Comparison of ENCODE assay signal across 23 cellular contexts in the genomic region with DNA sequence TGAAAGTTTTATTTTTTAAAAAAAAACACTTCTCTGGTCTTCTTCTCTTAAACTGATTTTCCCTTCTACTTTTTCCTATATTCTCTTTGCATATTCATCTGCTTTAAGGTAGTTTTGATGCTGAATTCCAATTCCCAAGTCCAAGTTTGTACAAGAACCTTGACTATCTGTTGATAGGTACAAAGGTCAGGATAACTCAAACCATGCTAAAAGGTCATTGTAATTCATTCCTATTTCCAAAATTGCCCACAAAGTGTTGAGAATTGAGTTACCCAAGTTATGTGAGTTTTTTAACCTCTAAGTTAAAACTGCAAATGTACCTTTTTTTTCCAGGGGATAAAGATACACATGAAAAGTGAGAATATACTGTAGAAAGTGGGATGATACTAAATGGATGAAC.
"Had no signal": no experiment of that assay in that cellular context is flagged by ENCODE, and none has a peak within 500 bp of the region (broad histone marks: within the 10 kb centered on the region; RNA-seq: fewer than 3 reads in every experiment).

No MANE protein-coding gene starts in this region.

- ATAC-seq: effector memory CD8-positive, alpha-beta T cell; esophagus mucosa; gastrocnemius medialis; heart right ventricle; left cardiac atrium; lower lobe of right lung; mucosa of descending colon had no signal

- H3K4me3 ChIP-seq: colonic mucosa, esophagus squamous epithelium, gastrocnemius medialis, heart right ventricle, left ventricle myocardium inferior, lower lobe of right lung, mucosa of descending colon had no signal

- H3K27me3 ChIP-seq: colonic mucosa, esophagus squamous epithelium, gastrocnemius medialis had no signal

- H3K9me3 Mint-ChIP-seq: effector memory CD8-positive, alpha-beta T cell had no signal

- H3K9me3 ChIP-seq: colonic mucosa, esophagus squamous epithelium, gastrocnemius medialis, lower lobe of right lung, mucosa of descending colon had no signal

- H3K36me3 ChIP-seq: colonic mucosa, esophagus squamous epithelium, gastrocnemius medialis, heart right ventricle, left ventricle myocardium inferior, lower lobe of right lung had no signal

- H3K27ac ChIP-seq: colonic mucosa, epithelial cell of prostate, esophagus squamous epithelium, gastrocnemius medialis, heart right ventricle, left ventricle myocardium inferior, lower lobe of right lung had no signal

- H3K4me1 Mint-ChIP-seq: naive B cell had no signal

- H3K36me3 Mint-ChIP-seq: mesothelial cell of epicardium had no signal

- DNase-seq: colonic mucosa; cortex of kidney; effector CD8-positive, alpha-beta T cell; effector memory CD8-positive, alpha-beta T cell; endodermal cell; esophagus squamous epithelium; foreskin fibroblast; foreskin melanocyte; gastrocnemius medialis; glutamatergic neuron; head of caudate nucleus; heart right ventricle; hippocampal formation; left cardiac atrium; left ventricle myocardium inferior; lower lobe of right lung; mesenchymal stem cell; mucosa of descending colon; naive B cell had no signal

- H3K27me3 Mint-ChIP-seq: dendritic cell treated with granulocyte-macrophage colony-stimulating factor and Interleukin-4, amounts not matched to agents 40 ng/mL and 50 ng/mL, for 4 days had no signal

- H3K4me3 Mint-ChIP-seq: dendritic cell treated with granulocyte-macrophage colony-stimulating factor and Interleukin-4, amounts not matched to agents 40 ng/mL and 50 ng/mL, for 4 days; effector memory CD8-positive, alpha-beta T cell; endodermal cell; mesothelial cell of epicardium; naive B cell had no signal

- H3K4me1 ChIP-seq: colonic mucosa, esophagus squamous epithelium, gastrocnemius medialis, heart right ventricle, left ventricle myocardium inferior, lower lobe of right lung had no signal

- H3K27ac Mint-ChIP-seq: dendritic cell treated with granulocyte-macrophage colony-stimulating factor and Interleukin-4, amounts not matched to agents 40 ng/mL and 50 ng/mL, for 4 days; effector memory CD8-positive, alpha-beta T cell; endodermal cell; mesothelial cell of epicardium had no signal
